In genomic region chr16:15025234-15025951, GRCh38 we compare ENCODE assay signal across 2 cellular contexts.
TF ChIP-seq lines count a peak whose summit lies in the region.

No MANE protein-coding gene starts in this region.

TF ChIP-seq in IMR-90, 13 proteins besides CTCF, POLR2A, EP300 and RAD21:
- 0 out of 2 replicates have a peak, but pooled peaks have one; percentile 27 for TF ChIP-seq FOS (IDR thresholded peaks at IDR 0.05; ENCODE audit: low read depth, low read length)
TF ChIP-seq in IMR-90: peak in this region for 1; not testable (repeated sequence) for 12.

TF ChIP-seq in liver, 16 proteins besides CTCF, POLR2A, EP300 and RAD21:
- peak; percentile 70 for TF ChIP-seq NR2F2 (IDR thresholded peaks at IDR 0.05)
